17 cellular contexts compared by ENCODE assay signal in genomic region chr11:123284454-123284853, GRCh38.
A peak's percentile ranks its signal among the peaks of the same experiment; 100 is the strongest.
DNase-seq lines count a peak whose midpoint lies in the region; ATAC-seq and TF ChIP-seq lines count a peak whose summit lies in the region.
"Had no signal": no experiment of that assay in that cellular context is flagged by ENCODE, and none has a peak within 500 bp of the region (broad histone marks: within the 10 kb centered on the region; RNA-seq: fewer than 3 reads in every experiment).

No MANE protein-coding gene starts in this region.

- no peaks in the 10 kb centered on the region for H3F3A ChIP-seq in SK-N-SH (replicated peaks; ENCODE audit: insufficient read depth)

- no peaks in the 10 kb centered on the region for H3K79me2 ChIP-seq in SK-N-SH (ENCODE audit: insufficient read depth)

- no peak overlapping the region for H3K4me3 ChIP-seq in BLaER1
- no peak overlapping the region for H3K4me3 ChIP-seq in SK-N-SH (ENCODE audit: low read depth in 2 of 2, low read length in 1 of 2)
- no peak overlapping the region for H3K4me3 ChIP-seq in ectodermal cell (ENCODE audit: insufficient read depth, low read depth, low read length)
- H3K4me3 ChIP-seq in SJCRH30, result no peak overlapping the region
- H3K4me3 ChIP-seq: GM12878, GM23248 had no signal

- no peaks in the 10 kb centered on the region for H3K27me3 ChIP-seq in BLaER1
- H3K27me3 ChIP-seq in SK-N-SH (ENCODE audit: insufficient read depth), result no peaks in the 10 kb centered on the region
- no peaks in the 10 kb centered on the region for H3K27me3 ChIP-seq in ectodermal cell (ENCODE audit: control insufficient read depth, insufficient read depth, low read length, poor library complexity, severe bottlenecking)
- no peaks in the 10 kb centered on the region for H3K27me3 ChIP-seq in SJCRH30

- CTCF ChIA-PET in SK-N-SH (lab: Yijun Ruan, JAX), result interaction anchor here (0.7 to 3.0 kb wide), 11 partner anchors 16 to 194 kb away, joined by 3 to 12 read pairs (median 3); no protein-coding TSS in a partner anchor

- H2AFZ ChIP-seq in SK-N-SH (ENCODE audit: low read depth), result no peak overlapping the region
- H2AFZ ChIP-seq: GM23248 had no signal

- ATAC-seq in activated T-cell treated with anti-CD3 and anti-CD28 coated beads, Interleukin-2, amount 50 U/mL, for 4 hours, result no peak
- ATAC-seq: CD8-positive, alpha-beta T cell; GM12878 had no signal

- DNase-seq in SK-N-SH (peak; percentile 77), SJCRH30 (no peak), GF-D8 (lab: John Stamatoyannopoulos, UW) (no peak)
- no peak for DNase-seq in activated T-cell treated with anti-CD3 and anti-CD28 coated beads, Interleukin-2, amount 50 U/mL, for 4 hours
- DNase-seq: Caco-2; CD4-positive, CD25-positive, alpha-beta regulatory T cell; CD8-positive, alpha-beta T cell; DMS153; DND-41; GM23248; H7; HCEC 1CT had no signal

- H3K9ac ChIP-seq in BLaER1 (no peak overlapping the region), SK-N-SH (no peak overlapping the region)
- H3K9ac ChIP-seq: GM23248 had no signal

- peaks cover 22% of the 10 kb centered on the region for H3K27me3 Mint-ChIP-seq in activated T-cell treated with anti-CD3 and anti-CD28 coated beads, Interleukin-2, amount 50 U/mL, for 4 hours (ENCODE audit: low read depth)

- H3K27ac ChIP-seq in BLaER1 (no peak overlapping the region), SK-N-SH (ENCODE audit: low read depth in 2 of 2, low read length in 1 of 2) (peak overlapping the region in 1 of 2 experiments; percentile 44; a peak in 2 of 4 replicates), ectodermal cell (ENCODE audit: insufficient read depth, low read depth, low read length, poor library complexity, severe bottlenecking) (peak overlapping the region; percentile 8), SJCRH30 (no peak overlapping the region)
- H3K27ac ChIP-seq: C4-2B, GM23248 had no signal

- peak in 1 of 2 experiments; percentile 79; a peak in 2 of 4 replicates for TF ChIP-seq EP300 in SK-N-SH (IDR thresholded peaks at IDR 0.05; ENCODE audit: borderline replicate concordance in 1 of 2, low read depth in 1 of 2, low read length in 1 of 2)

- no peaks in the 10 kb centered on the region for H3K9me2 ChIP-seq in SK-N-SH

- no peaks in the 10 kb centered on the region for H3K9me3 ChIP-seq in BLaER1
- no peaks in the 10 kb centered on the region for H3K9me3 ChIP-seq in SK-N-SH
- H3K9me3 ChIP-seq in ectodermal cell (ENCODE audit: control insufficient read depth, low read length), result no peaks in the 10 kb centered on the region
- H3K9me3 ChIP-seq in SJCRH30 (replicated peaks), result no peaks in the 10 kb centered on the region
- H3K9me3 ChIP-seq: Caco-2 had no signal

- H3K4me1 ChIP-seq in BLaER1, result peaks cover 14% of the 10 kb centered on the region
- H3K4me1 ChIP-seq in SK-N-SH (ENCODE audit: control insufficient read depth in 1 of 2, insufficient read depth in 2 of 2, low read depth in 1 of 2, low read length in 1 of 2), result peaks cover 0 to 3% of the 10 kb centered on the region in 2 experiments; a peak in 1 of 4 replicates
- H3K4me1 ChIP-seq in ectodermal cell (ENCODE audit: control insufficient read depth, insufficient read depth, low read length), result no peaks in the 10 kb centered on the region
- H3K4me1 ChIP-seq in SJCRH30, result no peaks in the 10 kb centered on the region
- H3K4me1 ChIP-seq: Caco-2 had no signal

- WGBS in SK-N-SH (ENCODE audit: low lambda C conversion rate), result 49% methylated on average over 2 of the region's 2 CpGs
- 88 to 93% methylated on average over 2 of the region's 2 CpGs for WGBS in ectodermal cell, 2 experiments

- H3K9me3 Mint-ChIP-seq in activated T-cell treated with anti-CD3 and anti-CD28 coated beads, Interleukin-2, amount 50 U/mL, for 4 hours, result no peaks in the 10 kb centered on the region
- H3K9me3 Mint-ChIP-seq: CD8-positive, alpha-beta T cell had no signal

- POLR2A ChIA-PET in SK-N-SH (lab: Yijun Ruan, JAX), result interaction anchor here (0.6 kb wide), 1 partner anchor 26 kb away, joined by 4 read pairs; no protein-coding TSS in a partner anchor

- H4K20me1 ChIP-seq in BLaER1 (no peaks in the 10 kb centered on the region), SK-N-SH (ENCODE audit: insufficient read depth) (no peaks in the 10 kb centered on the region)

- no peaks in the 10 kb centered on the region for H3K36me3 ChIP-seq in BLaER1
- H3K36me3 ChIP-seq in SK-N-SH (replicated peaks in 1 of 2; ENCODE audit: control insufficient read depth in 1 of 2, insufficient read depth in 2 of 2, low read length in 1 of 2), result no peaks in the 10 kb centered on the region
- no peaks in the 10 kb centered on the region for H3K36me3 ChIP-seq in ectodermal cell (ENCODE audit: control insufficient read depth, insufficient read depth, low read length)
- no peaks in the 10 kb centered on the region for H3K36me3 ChIP-seq in SJCRH30

- no peak overlapping the region for H3K4me3 Mint-ChIP-seq in activated T-cell treated with anti-CD3 and anti-CD28 coated beads, Interleukin-2, amount 50 U/mL, for 4 hours
- H3K4me3 Mint-ChIP-seq: B cell; CD4-positive, CD25-positive, alpha-beta regulatory T cell; CD8-positive, alpha-beta T cell had no signal

- peak overlapping the region; percentile 22; the same call in 1 of the 2 replicates for H3K4me2 ChIP-seq in BLaER1
- H3K4me2 ChIP-seq in SK-N-SH, result no peak overlapping the region

- H3K36me3 Mint-ChIP-seq in activated T-cell treated with anti-CD3 and anti-CD28 coated beads, Interleukin-2, amount 50 U/mL, for 4 hours (ENCODE audit: insufficient read depth), result no peaks in the 10 kb centered on the region
- H3K36me3 Mint-ChIP-seq: CD4-positive, CD25-positive, alpha-beta regulatory T cell; CD8-positive, alpha-beta T cell had no signal

- no peak for TF ChIP-seq CTCF in SK-N-SH (IDR thresholded peaks at IDR 0.05)

- peaks cover 2% of the 10 kb centered on the region for H3K4me1 Mint-ChIP-seq in activated T-cell treated with anti-CD3 and anti-CD28 coated beads, Interleukin-2, amount 50 U/mL, for 4 hours (ENCODE audit: low read depth)
- H3K4me1 Mint-ChIP-seq: B cell; CD4-positive, CD25-positive, alpha-beta regulatory T cell had no signal

- 0 out of 2 replicates have a peak, but pooled peaks have one; percentile 13 for TF ChIP-seq RAD21 in SK-N-SH (IDR thresholded peaks at IDR 0.05; ENCODE audit: low read length)

TF ChIP-seq in SK-N-SH, 30 proteins besides CTCF, POLR2A, EP300 and RAD21:
- no peak for TF ChIP-seq EZH2phosphoT487 (IDR thresholded peaks at IDR 0.05; ENCODE audit: borderline replicate concordance, low read depth)
- no peak for TF ChIP-seq JUND (IDR thresholded peaks at IDR 0.05)
- peak; percentile 75 for TF ChIP-seq RCOR1 (IDR thresholded peaks at IDR 0.05; ENCODE audit: low read length)
- no peak for TF ChIP-seq TAF1 (IDR thresholded peaks at IDR 0.05; ENCODE audit: borderline replicate concordance, low read depth, low read length)
- no peak for TF ChIP-seq GABPA (IDR thresholded peaks at IDR 0.05; ENCODE audit: low read depth)
- no peak for TF ChIP-seq IRF3 (IDR thresholded peaks at IDR 0.05; ENCODE audit: low read depth, low read length)
- TF ChIP-seq MEF2A (IDR thresholded peaks at IDR 0.05; ENCODE audit: borderline replicate concordance, low read depth), result no peak
- TF ChIP-seq GATA2 (CRISPR knock-in tag; IDR thresholded peaks at IDR 0.05), result peak; percentile 54
- no peak for TF ChIP-seq NFIC (IDR thresholded peaks at IDR 0.05; ENCODE audit: borderline replicate concordance)
- peak; percentile 45 for TF ChIP-seq TCF12 (IDR thresholded peaks at IDR 0.05)
TF ChIP-seq in SK-N-SH: peak in this region for 3.
